ENCODE assay signal across 8 cellular contexts in genomic region chr20:46364670-46365482, GRCh38. TPM values are rescaled to one million over a fixed set of nuclear protein-coding genes. Genes with fewer than 3 reads are reported as not detected.
DNase-seq lines count a peak whose midpoint lies in the region; ATAC-seq and TF ChIP-seq lines count a peak whose summit lies in the region.

No MANE protein-coding gene starts in this region.

- POLR2A ChIA-PET in activated B cell treated with CpG ODN at 0.5 μM for 24 hours (lab: Charles Lee): interaction anchor here (0.7 to 2.6 kb wide), 10 partner anchors 12 to 573 kb away, joined by 3 to 46 read pairs (median 5); partner anchors contain the start of genes ACOT8, DNTTIP1, ELMO2 and TP53RK

- H3K4me1 Mint-ChIP-seq in activated B cell treated with CpG ODN at 0.5 μM for 24 hours: peaks cover 45% of the 10 kb centered on the region

- no peaks in the 10 kb centered on the region for H3K27me3 ChIP-seq in GM23248 (replicated peaks; ENCODE audit: insufficient read depth)
- no peaks in the 10 kb centered on the region for H3K27me3 ChIP-seq in left ventricle myocardium inferior (ENCODE audit: low read depth)
- no peaks in the 10 kb centered on the region for H3K27me3 ChIP-seq in gastrocnemius medialis

- H3K4me2 ChIP-seq in GM23248 (ENCODE audit: unreplicated experiment): peak overlapping the region; percentile 98

- H3K4me1 ChIP-seq in GM23248 (ENCODE audit: insufficient read depth): peaks cover 23% of the 10 kb centered on the region
- peaks cover 68% of the 10 kb centered on the region for H3K4me1 ChIP-seq in left ventricle myocardium inferior
- H3K4me1 ChIP-seq in gastrocnemius medialis: peaks cover 41 to 43% of the 10 kb centered on the region in 2 donors

- H3K27ac ChIP-seq in GM23248 (peak overlapping the region; percentile 99), left ventricle myocardium inferior (replicated peaks) (peak overlapping the region; percentile 99), gastrocnemius medialis (peak overlapping the region; percentile 94 to 100 (median 98))

- peak overlapping the region; percentile 93 for H3K4me3 Mint-ChIP-seq in activated B cell treated with CpG ODN at 0.5 μM for 24 hours

- 0 out of 2 replicates have a peak, but pooled peaks cover 5% of the 10 kb centered on the region for H3K36me3 ChIP-seq in GM23248 (ENCODE audit: low read depth)
- peaks cover 44% of the 10 kb centered on the region for H3K36me3 ChIP-seq in left ventricle myocardium inferior
- H3K36me3 ChIP-seq in gastrocnemius medialis: peaks cover 0 to 40% of the 10 kb centered on the region in 2 donors

- peak overlapping the region; percentile 90 for H3K27ac Mint-ChIP-seq in activated B cell treated with CpG ODN at 0.5 μM for 24 hours

- intact Hi-C loops in activated B cell treated with CpG ODN at 0.5 μM for 24 hours (cut with micrococcal nuclease) (loop anchor here (1.0 to 10.0 kb wide), 2 partner anchors 41 to 570 kb away; partner anchors contain the start of genes DNTTIP1, ELMO2 and WFDC3), left ventricle myocardium inferior (cut with micrococcal nuclease) (no loop called here), gastrocnemius medialis (cut with DNase I; ENCODE audit: low total_unique reads) (loop anchor here (1.0 kb wide), 1 partner anchor 41 kb away; the partner anchor contains the start of gene ELMO2)

- peak overlapping the region; percentile 100 for H3K9ac ChIP-seq in GM23248

- no peaks in the 10 kb centered on the region for H3K9me3 Mint-ChIP-seq in activated B cell treated with CpG ODN at 0.5 μM for 24 hours

- H3K79me2 ChIP-seq in GM23248 (ENCODE audit: insufficient read depth): peaks cover 40% of the 10 kb centered on the region

- in situ Hi-C loops in GM23248 (cut with MboI): no loop called here
- in situ Hi-C loops in gastrocnemius medialis (cut with MboI; ENCODE audit: low sequenced_read_pairs in 4 of 4): no loop called here

- no peaks in the 10 kb centered on the region for H4K20me1 ChIP-seq in GM23248 (ENCODE audit: insufficient read depth)

- H2AFZ ChIP-seq in GM23248: peak overlapping the region; percentile 87

- H3K4me3 ChIP-seq in GM23248 (peak overlapping the region; percentile 100), left ventricle myocardium inferior (peak overlapping the region; percentile 93), gastrocnemius medialis (peak overlapping the region; percentile 87 to 100 (median 93))

- DNase-seq in GM23248 (peak; percentile 28), activated B cell treated with CpG ODN at 0.5 μM for 24 hours (no peak), left ventricle myocardium inferior (no peak), gastrocnemius medialis (no peak), NCI-H2171 (lab: John Stamatoyannopoulos, UW) (no peak), SHP77 treated with DMSO at 0.1 percent for 48 hours (lab: John Stamatoyannopoulos, UW) (no peak), SHP77 (lab: John Stamatoyannopoulos, UW) (no peak)

- 44 to 46% methylated on average over 10 of the region's 10 CpGs for WGBS in GM23248 (ENCODE audit: low coverage in 1 of 2, low lambda C conversion rate in 2 of 2, missing lambda C conversion rate in 2 of 2), 2 experiments

- ATAC-seq in activated B cell treated with CpG ODN at 0.5 μM for 24 hours (ENCODE audit: low read depth): no peak
- no peak for ATAC-seq in gastrocnemius medialis
- ATAC-seq in GM21381 (IDR thresholded peaks at IDR 0.05; ENCODE audit: unreplicated experiment): no peak

- H3K27me3 Mint-ChIP-seq in activated B cell treated with CpG ODN at 0.5 μM for 24 hours: no peaks in the 10 kb centered on the region

- TF ChIP-seq POLR2A in gastrocnemius medialis (IDR thresholded peaks at IDR 0.05): no peak

- peaks cover 23% of the 10 kb centered on the region for H3F3A ChIP-seq in GM23248 (ENCODE audit: insufficient read depth)

- no peak for TF ChIP-seq CTCF in activated B cell treated with CpG ODN at 0.5 μM for 24 hours (IDR thresholded peaks at IDR 0.05)
- no peak for TF ChIP-seq CTCF in left ventricle myocardium inferior (IDR thresholded peaks at IDR 0.05; ENCODE audit: borderline replicate concordance)
- TF ChIP-seq CTCF in gastrocnemius medialis (IDR thresholded peaks at IDR 0.05 in 4 of 5, conservative IDR thresholded peaks at IDR 0.05 in 1 of 5): no peak

- no peaks in the 10 kb centered on the region for H3K9me2 ChIP-seq in GM23248 (ENCODE audit: insufficient read depth)

- peaks cover 71% of the 10 kb centered on the region for H3K36me3 Mint-ChIP-seq in activated B cell treated with CpG ODN at 0.5 μM for 24 hours (ENCODE audit: low read depth)

- CTCF ChIA-PET in activated B cell treated with CpG ODN at 0.5 μM for 24 hours (lab: Charles Lee): interaction anchor here (0.9 to 2.2 kb wide), 4 partner anchors 15 to 58 kb away, joined by 3 to 13 read pairs (median 6); partner anchors contain the start of gene ELMO2

- H3K9me3 ChIP-seq in GM23248 (ENCODE audit: low read depth) (no peaks in the 10 kb centered on the region), left ventricle myocardium inferior (replicated peaks) (no peaks in the 10 kb centered on the region), gastrocnemius medialis (no peaks in the 10 kb centered on the region)

RNA-seq across cellular contexts. Expression of gene ELMO2, which starts 41.5 kb away (rescaled TPM):
- total RNA-seq in GM23248 (2014; rRNA removed; shearing (Covaris generic)): 51.1 and 57.9 TPM in 2 replicates
- 38.4 and 41.5 TPM in 2 replicates for polyA plus RNA-seq in GM23248 (2016; fragmentation: Nextera tagmentation; extraction: Ambion mirVana)
- total RNA-seq in activated B cell treated with CpG ODN at 0.5 μM for 24 hours (39.0 and 45.6 TPM in 2 replicates), left ventricle myocardium inferior (28.5 TPM), gastrocnemius medialis (10 to 100 TPM; 47.6 to 67.5 (median 53.6) TPM)

RNA-seq across cellular contexts. Expression of gene CDH22, which starts 56.6 kb away (rescaled TPM):
- not detected in 2 replicates for total RNA-seq in GM23248 (2014; rRNA removed; shearing (Covaris generic))
- not detected in 2 replicates for polyA plus RNA-seq in GM23248 (2016; fragmentation: Nextera tagmentation; extraction: Ambion mirVana)
- total RNA-seq in activated B cell treated with CpG ODN at 0.5 μM for 24 hours (0.09 TPM in 1 of 2 replicates, not detected in the other), left ventricle myocardium inferior (2.3 TPM), gastrocnemius medialis (1 to 10 TPM in 1 of 4 donors, under 1 TPM in 3; 0.26 to 1.2 (median 0.35) TPM)
